In genomic region chr1:149792912-149793521, GRCh38 we compare ENCODE assay signal across 8 cellular contexts. TPM values are rescaled to one million over a fixed set of nuclear protein-coding genes. Genes with fewer than 3 reads are reported as not detected.
A peak's percentile ranks its signal among the peaks of the same experiment; 100 is the strongest.
DNase-seq lines count a peak whose midpoint lies in the region; ATAC-seq and TF ChIP-seq lines count a peak whose summit lies in the region.
"Not testable (repeated sequence)": the region's sequence is repeated elsewhere in the genome, so short reads cannot be mapped to it uniquely, and the experiment has no call there.

No MANE protein-coding gene starts in this region.

- peak; percentile 11; the same call in 1 of the 2 replicates for TF ChIP-seq CTCF in AG10803 (conservative IDR thresholded peaks at IDR 0.05; ENCODE audit: low read length)
- TF ChIP-seq CTCF in colonic mucosa (IDR thresholded peaks at IDR 0.05), result peak; percentile 51

- ATAC-seq in GM19043 (IDR thresholded peaks at IDR 0.05; ENCODE audit: low read depth, unreplicated experiment) (peak; percentile 80), HG03159 (IDR thresholded peaks at IDR 0.05; ENCODE audit: unreplicated experiment) (peak; percentile 84), left lobe of liver (peak; percentile 98)

- H3K36me3 Mint-ChIP-seq in activated CD4-positive, alpha-beta T cell treated with anti-CD3 and anti-CD28 coated beads, Interleukin-2, amount 10 ng/mL, durations not matched to agents 24 days and 14 days (ENCODE audit: low read depth), result not testable (repeated sequence)

- intact Hi-C loops in activated CD4-positive, alpha-beta T cell treated with anti-CD3 and anti-CD28 coated beads, Interleukin-2, amount 10 ng/mL, durations not matched to agents 24 days and 14 days (cut with micrococcal nuclease); colonic mucosa (cut with DNase I): not testable (repeated sequence)

- H3K27me3 ChIP-seq in colonic mucosa, result not testable (repeated sequence)

- H3K27ac ChIP-seq in colonic mucosa, result peak overlapping the region; percentile 73

- H3K9ac ChIP-seq in colonic mucosa (ENCODE audit: low read depth in 2 of 2, low read length in 2 of 2), result peak overlapping the region in 1 of 2 donors; percentile 63

- not testable (repeated sequence) for H3K4me1 ChIP-seq in colonic mucosa

- H3K4me1 Mint-ChIP-seq in activated CD4-positive, alpha-beta T cell treated with anti-CD3 and anti-CD28 coated beads, Interleukin-2, amount 10 ng/mL, durations not matched to agents 24 days and 14 days, result not testable (repeated sequence)

- DNase-seq in AG10803 (ENCODE audit: low read depth) (peak; percentile 25), NCI-H2227 treated with DMSO at 0.1 percent for 48 hours (lab: John Stamatoyannopoulos, UW) (peak; percentile 67), colonic mucosa (peak; percentile 66), left lobe of liver (ENCODE audit: low spot score) (peak; percentile 75)
- peak; percentile 96 for DNase-seq in activated CD4-positive, alpha-beta T cell treated with anti-CD3 and anti-CD28 coated beads, Interleukin-2, amount 10 ng/mL, durations not matched to agents 24 days and 14 days
- DNase-seq in stimulated activated CD4-positive, alpha-beta T cell treated with anti-CD3 and anti-CD28 coated beads, Interleukin-1b, Interleukin-23, amount 100 ng/mL, for 1 hour (ENCODE audit: low read depth in 2 of 2), result peak; percentile 52 to 74

- H3K9me3 Mint-ChIP-seq in activated CD4-positive, alpha-beta T cell treated with anti-CD3 and anti-CD28 coated beads, Interleukin-2, amount 10 ng/mL, durations not matched to agents 24 days and 14 days, result not testable (repeated sequence)

- not testable (repeated sequence) for H3K27me3 Mint-ChIP-seq in activated CD4-positive, alpha-beta T cell treated with anti-CD3 and anti-CD28 coated beads, Interleukin-2, amount 10 ng/mL, durations not matched to agents 24 days and 14 days

- not testable (repeated sequence) for H3K27ac Mint-ChIP-seq in activated CD4-positive, alpha-beta T cell treated with anti-CD3 and anti-CD28 coated beads, Interleukin-2, amount 10 ng/mL, durations not matched to agents 24 days and 14 days

- H3K4me3 Mint-ChIP-seq in activated CD4-positive, alpha-beta T cell treated with anti-CD3 and anti-CD28 coated beads, Interleukin-2, amount 10 ng/mL, durations not matched to agents 24 days and 14 days, result peak overlapping the region; percentile 99

- H3K4me3 ChIP-seq in AG10803 (ENCODE audit: low read length), result not testable (repeated sequence)
- H3K4me3 ChIP-seq in colonic mucosa, result peak overlapping the region; percentile 55

- not testable (repeated sequence) for H3K36me3 ChIP-seq in colonic mucosa

- not testable (repeated sequence) for H3K9me3 ChIP-seq in colonic mucosa

RNA-seq across cellular contexts. Expression of gene FCGR1A, which starts 10.5 kb away (rescaled TPM):
- total RNA-seq in activated CD4-positive, alpha-beta T cell treated with anti-CD3 and anti-CD28 coated beads, Interleukin-2, amount 10 ng/mL, durations not matched to agents 24 days and 14 days, result not detected in 2 replicates
- total RNA-seq in colonic mucosa (1 to 10 TPM; 1.1 to 2.7 TPM), left lobe of liver (1.1 TPM)

Comparison
In these comparisons a context has a peak if more than half of its experiments do, and no peak if none do; other contexts are left out.
1. DNase-seq: peak in every context shown above with its lines; median percentile 96 in activated CD4-positive, alpha-beta T cell treated with anti-CD3 and anti-CD28 coated beads, Interleukin-2, amount 10 ng/mL, durations not matched to agents 24 days and 14 days; 75 in left lobe of liver; 67 in NCI-H2227 treated with DMSO at 0.1 percent for 48 hours; 66 in colonic mucosa; 63 in stimulated activated CD4-positive, alpha-beta T cell treated with anti-CD3 and anti-CD28 coated beads, Interleukin-1b, Interleukin-23, amount 100 ng/mL, for 1 hour; 25 in AG10803.